1 cellular context compared by ENCODE assay signal in the genomic region with DNA sequence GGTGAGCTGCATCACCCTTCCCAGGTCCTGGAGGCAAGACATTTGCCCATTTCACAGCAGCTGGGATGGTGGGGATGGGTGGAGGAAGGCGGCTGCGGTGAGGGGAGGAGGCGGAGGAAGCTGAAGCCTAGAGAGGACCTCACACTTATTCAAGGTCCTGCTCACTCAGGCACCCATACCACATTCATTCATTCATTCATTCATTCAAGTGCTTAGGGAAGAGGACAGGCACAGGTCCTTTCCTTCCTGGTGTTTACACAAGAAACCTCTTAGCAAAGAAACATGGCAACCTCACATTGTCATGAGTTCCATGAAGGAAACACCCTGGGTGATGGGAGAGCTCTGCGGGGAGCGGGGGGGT.
TF ChIP-seq lines count a peak whose summit lies in the region.

No MANE protein-coding gene starts in this region.

TF ChIP-seq in HCT116, 20 proteins besides CTCF, POLR2A, EP300 and RAD21:
- TF ChIP-seq ZFX (IDR thresholded peaks at IDR 0.05) (no peak), ELF1 (IDR thresholded peaks at IDR 0.05; ENCODE audit: borderline replicate concordance, low read depth) (no peak), EZH2phosphoT487 (IDR thresholded peaks at IDR 0.05; ENCODE audit: borderline replicate concordance) (no peak), SRF (IDR thresholded peaks at IDR 0.05; ENCODE audit: low read depth) (no peak), EGR1 (IDR thresholded peaks at IDR 0.05; ENCODE audit: low read depth) (no peak), ZNF274 (IDR thresholded peaks at IDR 0.05; ENCODE audit: low read depth, low read length) (no peak), FOSL1 (IDR thresholded peaks at IDR 0.05; ENCODE audit: low read depth) (no peak), MAX (IDR thresholded peaks at IDR 0.05) (no peak), SP1 (IDR thresholded peaks at IDR 0.05; ENCODE audit: low read depth) (no peak), SIN3A (IDR thresholded peaks at IDR 0.05; ENCODE audit: low read depth) (no peak), REST (IDR thresholded peaks at IDR 0.05; ENCODE audit: low read depth) (no peak), CEBPB (IDR thresholded peaks at IDR 0.05; ENCODE audit: low read depth) (no peak), ZBTB33 (IDR thresholded peaks at IDR 0.05; ENCODE audit: extremely low read depth, insufficient replicate concordance, low read length) (no peak), TCF7L2 (IDR thresholded peaks at IDR 0.05; ENCODE audit: borderline replicate concordance, extremely low read depth, insufficient read depth, insufficient read length) (no peak), YY1 (IDR thresholded peaks at IDR 0.05; ENCODE audit: extremely low read depth, insufficient replicate concordance, low read depth, low read length) (no peak), JUND (IDR thresholded peaks at IDR 0.05) (no peak), EZH2 (IDR thresholded peaks at IDR 0.05) (no peak)
- TF ChIP-seq, protein P1, sequence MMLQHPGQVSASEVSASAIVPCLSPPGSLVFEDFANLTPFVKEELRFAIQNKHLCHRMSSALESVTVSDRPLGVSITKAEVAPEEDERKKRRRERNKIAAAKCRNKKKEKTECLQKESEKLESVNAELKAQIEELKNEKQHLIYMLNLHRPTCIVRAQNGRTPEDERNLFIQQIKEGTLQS (IDR thresholded peaks at IDR 0.05), result no peak
